ENCODE assay signal across 1 cellular context in the genomic region with DNA sequence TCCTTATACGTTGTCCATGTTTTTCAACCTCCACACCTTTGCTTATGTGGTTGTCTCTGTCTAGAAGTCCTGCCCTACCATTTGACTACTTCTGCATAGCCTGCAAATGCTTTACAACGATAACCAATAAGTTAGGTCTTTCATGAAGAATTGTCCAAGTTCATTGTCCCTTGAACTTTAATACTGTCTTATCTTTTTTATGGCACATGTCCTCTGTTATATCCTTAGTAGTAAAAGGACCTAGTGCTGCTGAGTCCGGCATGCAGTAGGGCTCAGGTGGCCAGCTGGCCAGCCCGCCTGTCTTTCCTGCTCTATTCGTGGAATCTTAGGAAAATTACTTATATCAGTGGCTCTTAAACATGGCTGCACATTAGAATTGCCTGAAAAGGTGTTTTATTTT.
TF ChIP-seq lines count a peak whose summit lies in the region.

No MANE protein-coding gene starts in this region.

TF ChIP-seq in HepG2, 621 proteins besides CTCF, POLR2A, EP300 and RAD21:
- TF ChIP-seq IRF2 (CRISPR knock-in tag; IDR thresholded peaks at IDR 0.05) (no peak), MLLT10 (CRISPR knock-in tag; IDR thresholded peaks at IDR 0.05) (no peak), PTBP1 (IDR thresholded peaks at IDR 0.05; ENCODE audit: low read depth, low read length, poor library complexity, severe bottlenecking) (no peak), KDM1A (CRISPR knock-in tag; IDR thresholded peaks at IDR 0.05) (no peak), MXI1 (IDR thresholded peaks at IDR 0.05; ENCODE audit: borderline replicate concordance, low read depth, low read length) (no peak), ZNF850 (CRISPR knock-in tag; conservative IDR thresholded peaks at IDR 0.05) (no peak), ZNF225 (CRISPR knock-in tag; IDR thresholded peaks at IDR 0.05) (no peak), KDM5A (IDR thresholded peaks at IDR 0.05; ENCODE audit: borderline replicate concordance, low read length) (no peak), SALL2 (CRISPR knock-in tag; IDR thresholded peaks at IDR 0.05) (no peak), ZNF251 (CRISPR knock-in tag; IDR thresholded peaks at IDR 0.05) (no peak), ZFYVE20 (CRISPR knock-in tag; IDR thresholded peaks at IDR 0.05; ENCODE audit: borderline replicate concordance, low read depth) (no peak)
